27 cellular contexts compared by ENCODE assay signal in genomic region chr16:48052731-48053130, GRCh38.
DNase-seq lines count a peak whose midpoint lies in the region; ATAC-seq and TF ChIP-seq lines count a peak whose summit lies in the region.
"Had no signal": no experiment of that assay in that cellular context is flagged by ENCODE, and none has a peak within 500 bp of the region (broad histone marks: within the 10 kb centered on the region; RNA-seq: fewer than 3 reads in every experiment).

No MANE protein-coding gene starts in this region.

- ATAC-seq in GM21390 (IDR thresholded peaks at IDR 0.05; ENCODE audit: unreplicated experiment) (no peak), HG02588 (IDR thresholded peaks at IDR 0.05; ENCODE audit: unreplicated experiment) (no peak), HG03108 (IDR thresholded peaks at IDR 0.05; ENCODE audit: unreplicated experiment) (no peak)
- ATAC-seq: PC-3, T-cell had no signal

- H3K9me3 Mint-ChIP-seq in Caco-2 (ENCODE audit: unreplicated experiment) (no peaks in the 10 kb centered on the region), brain (peaks cover 0 to 3% (median 0%) of the 10 kb centered on the region in 5 experiments)
- H3K9me3 Mint-ChIP-seq: CD4-positive, CD25-positive, alpha-beta regulatory T cell; HFFc6; T-cell had no signal

- intact Hi-C loops in Caco-2 (cut with micrococcal nuclease; ENCODE audit: unreplicated experiment), result loop anchor here (10.0 kb wide), 1 partner anchor 78 kb away; no protein-coding TSS in a partner anchor

- H3K36me3 ChIP-seq in Caco-2 (ENCODE audit: control insufficient read depth, insufficient read depth, low read length) (no peaks in the 10 kb centered on the region), Karpas-422 (ENCODE audit: insufficient read depth, low read length) (no peaks in the 10 kb centered on the region), mesodermal cell (ENCODE audit: control insufficient read depth, insufficient read depth, low read length) (no peaks in the 10 kb centered on the region)
- H3K36me3 ChIP-seq: HAP-1, SJSA1 had no signal

- 85 to 89% methylated on average over 3 to 4 of the region's 4 CpGs for WGBS in mesodermal cell (ENCODE audit: insufficient coverage in 2 of 2), 2 experiments

- peak overlapping the region; percentile 58 for H2AFZ ChIP-seq in Karpas-422 (ENCODE audit: low read length)

- CTCF ChIA-PET in Caco-2 (lab: Charles Lee), result interaction anchor here (0.6 to 1.6 kb wide), 6 partner anchors 24 to 1298 kb away, joined by 3 to 9 read pairs (median 3); no protein-coding TSS in a partner anchor

- H3K27me3 ChIP-seq in Caco-2 (replicated peaks; ENCODE audit: control insufficient read depth, insufficient read depth, low read length) (no peaks in the 10 kb centered on the region), Karpas-422 (ENCODE audit: low read length) (no peaks in the 10 kb centered on the region)

- H3K27me3 Mint-ChIP-seq in Caco-2 (ENCODE audit: insufficient read depth, unreplicated experiment), result no peaks in the 10 kb centered on the region
- H3K27me3 Mint-ChIP-seq in brain, result peaks cover 3% of the 10 kb centered on the region

- H3K27ac ChIP-seq in Karpas-422 (ENCODE audit: low read length), result peak overlapping the region; percentile 83
- H3K27ac ChIP-seq in mesodermal cell (ENCODE audit: low read depth, low read length, severe bottlenecking), result peak overlapping the region; percentile 74
- H3K27ac ChIP-seq: SJSA1 had no signal

- peak overlapping the region; percentile 49 for H3K9ac ChIP-seq in Karpas-422 (ENCODE audit: low read length)

- H3K9me2 ChIP-seq in Karpas-422 (replicated peaks; ENCODE audit: insufficient read depth, low read length), result no peaks in the 10 kb centered on the region

- H3K4me1 ChIP-seq in Caco-2 (peaks cover 35% of the 10 kb centered on the region), Karpas-422 (ENCODE audit: low read length) (peaks cover 94% of the 10 kb centered on the region), mesodermal cell (ENCODE audit: control insufficient read depth, insufficient read depth, low read length, poor library complexity, severe bottlenecking) (peaks cover 20% of the 10 kb centered on the region)
- H3K4me1 ChIP-seq: SJSA1 had no signal

- H3K4me1 Mint-ChIP-seq in Caco-2 (ENCODE audit: low read depth, unreplicated experiment) (peaks cover 25% of the 10 kb centered on the region), brain (peaks cover 60% of the 10 kb centered on the region)

- H3K4me3 ChIP-seq in Caco-2 (ENCODE audit: low read depth, low read length) (no peak overlapping the region), Karpas-422 (ENCODE audit: low read length) (no peak overlapping the region), mesodermal cell (ENCODE audit: extremely low read depth, insufficient read depth, low read length, poor library complexity, severe bottlenecking) (no peak overlapping the region)
- H3K4me3 ChIP-seq: HAP-1, SJSA1 had no signal

- TF ChIP-seq CTCF in Caco-2 (IDR thresholded peaks at IDR 0.05; ENCODE audit: insufficient read depth in 1 of 2, low read depth in 1 of 2, low read length in 1 of 2, severe bottlenecking in 1 of 2, unreplicated experiment in 1 of 2) (no peak), brain (conservative IDR thresholded peaks at IDR 0.05) (no peak)

- H3K36me3 Mint-ChIP-seq in Caco-2 (ENCODE audit: insufficient read depth, unreplicated experiment) (peaks cover 6% of the 10 kb centered on the region), brain (no peaks in the 10 kb centered on the region)
- H3K36me3 Mint-ChIP-seq: CD4-positive, CD25-positive, alpha-beta regulatory T cell; T-cell had no signal

- H3K27ac Mint-ChIP-seq in Caco-2 (ENCODE audit: unreplicated experiment) (peak overlapping the region; percentile 66), brain (peak overlapping the region in 4 of 5 experiments; percentile 38 to 89 (median 60))
- H3K27ac Mint-ChIP-seq: CD4-positive, CD25-positive, alpha-beta regulatory T cell; T-cell had no signal

- no peaks in the 10 kb centered on the region for H3K9me3 ChIP-seq in Caco-2
- no peaks in the 10 kb centered on the region for H3K9me3 ChIP-seq in Karpas-422 (ENCODE audit: low read length)
- H3K9me3 ChIP-seq in mesodermal cell (ENCODE audit: control insufficient read depth, low read length), result no peaks in the 10 kb centered on the region
- H3K9me3 ChIP-seq: HAP-1, SJSA1 had no signal

- no TSS peak for BruUV-seq in Caco-2 (replicated peaks; lab: Mats Ljungman, UMichigan)

- POLR2A ChIA-PET in Caco-2 (lab: Charles Lee), result no interaction called here

- peak overlapping the region; percentile 50 for H3K4me2 ChIP-seq in Karpas-422 (ENCODE audit: low read depth, low read length, poor library complexity, severe bottlenecking)

- H4K20me1 ChIP-seq in Karpas-422 (ENCODE audit: insufficient read depth, low read depth, low read length), result no peaks in the 10 kb centered on the region

- no peaks in the 10 kb centered on the region for H3K79me2 ChIP-seq in Karpas-422 (ENCODE audit: low read length)

- DNase-seq in Caco-2 (no peak), Karpas-422 (no peak), DMS79 treated with DMSO at 0.1 percent for 48 hours (lab: John Stamatoyannopoulos, UW) (no peak)
- DNase-seq: 8988T; CD4-positive, CD25-positive, alpha-beta regulatory T cell; GOT3; KG1; NCI-H1048; NCI-H1417 treated with DMSO at 0.1 percent for 48 hours; NCI-H1694 treated with DMSO at 0.1 percent for 48 hours; NCI-H2081; NCI-H2227 treated with DMSO at 0.1 percent for 48 hours; NCI-H510A; NCI-H748 treated with DMSO at 0.1 percent for 48 hours; NK-92 treated with Interleukin-12 subunit alpha and Interleukin-12 subunit beta, amount 100 ng/mL, for 24 hours; Right ventricle myocardium superior; RPMI8226; T-cell had no signal

- peak overlapping the region; percentile 17 for H3K4me3 Mint-ChIP-seq in Caco-2 (ENCODE audit: unreplicated experiment)
- no peak overlapping the region for H3K4me3 Mint-ChIP-seq in brain
- H3K4me3 Mint-ChIP-seq: CD4-positive, CD25-positive, alpha-beta regulatory T cell; T-cell had no signal
